10 cellular contexts compared by ENCODE assay signal in genomic region chr12:138898-139534, GRCh38.
A peak's percentile ranks its signal among the peaks of the same experiment; 100 is the strongest.
DNase-seq lines count a peak whose midpoint lies in the region; ATAC-seq and TF ChIP-seq lines count a peak whose summit lies in the region.
"Had no signal": no experiment of that assay in that cellular context is flagged by ENCODE, and none has a peak within 500 bp of the region (broad histone marks: within the 10 kb centered on the region; RNA-seq: fewer than 3 reads in every experiment).

No MANE protein-coding gene starts in this region.

- DNase-seq in T-helper 17 cell: no peak
- DNase-seq in astrocyte of the hippocampus (ENCODE audit: low read depth, low spot score): peak; percentile 23
- DNase-seq in lower lobe of right lung: peak; percentile 67
- peak; percentile 58 for DNase-seq in stimulated activated CD8-positive, alpha-beta memory T cell treated with anti-CD3 and anti-CD28 coated beads, Interleukin-4, amount 100 ng/mL, for 48 hours
- no peak for DNase-seq in substantia nigra (lab: John Stamatoyannopoulos, UW)
- DNase-seq in NCI-H345 treated with DMSO at 0.1 percent for 48 hours (lab: John Stamatoyannopoulos, UW; ENCODE audit: unreplicated experiment): no peak
- DNase-seq: activated B cell treated with CpG ODN at 0.5 μM for 24 hours, NCI-H2029 treated with DMSO at 0.1 percent for 48 hours had no signal

- H3K27me3 ChIP-seq in lower lobe of right lung (ENCODE audit: low read depth): peaks cover 23% of the 10 kb centered on the region

- H3K4me1 Mint-ChIP-seq in T-helper 17 cell: no peaks in the 10 kb centered on the region
- H3K4me1 Mint-ChIP-seq: activated B cell treated with CpG ODN at 0.5 μM for 24 hours had no signal

- peak overlapping the region; percentile 56 for H3K4me3 Mint-ChIP-seq in T-helper 17 cell
- H3K4me3 Mint-ChIP-seq: activated B cell treated with CpG ODN at 0.5 μM for 24 hours had no signal

- no peaks in the 10 kb centered on the region for H3K4me1 ChIP-seq in lower lobe of right lung

- ATAC-seq in T-helper 17 cell: no peak
- ATAC-seq in lower lobe of right lung: peak; percentile 39 to 59
- ATAC-seq in HG03045 (IDR thresholded peaks at IDR 0.05; ENCODE audit: unreplicated experiment): no peak
- no peak for ATAC-seq in HG02973 (IDR thresholded peaks at IDR 0.05; ENCODE audit: unreplicated experiment)

- peak overlapping the region; percentile 44 for H3K4me3 ChIP-seq in lower lobe of right lung

- no peak for TF ChIP-seq CTCF in lower lobe of right lung (IDR thresholded peaks at IDR 0.05)

- intact Hi-C loops in lower lobe of right lung (cut with DNase I): no loop called here

- H3K27ac ChIP-seq in lower lobe of right lung (peak overlapping the region; percentile 58), substantia nigra (ENCODE audit: low read depth, low read length, poor library complexity, severe bottlenecking) (no peak overlapping the region)

- no peaks in the 10 kb centered on the region for H3K36me3 ChIP-seq in lower lobe of right lung

- H3K27me3 Mint-ChIP-seq in T-helper 17 cell: peaks cover 60% of the 10 kb centered on the region

- H3K36me3 Mint-ChIP-seq in T-helper 17 cell (ENCODE audit: low read depth): no peaks in the 10 kb centered on the region

- H3K27ac Mint-ChIP-seq in T-helper 17 cell: no peak overlapping the region
- H3K27ac Mint-ChIP-seq: activated B cell treated with CpG ODN at 0.5 μM for 24 hours had no signal

- H3K9me3 ChIP-seq in T-helper 17 cell (ENCODE audit: control insufficient read depth, low read length, poor library complexity, severe bottlenecking) (no peaks in the 10 kb centered on the region), lower lobe of right lung (no peaks in the 10 kb centered on the region)

Comparison
In these comparisons a context has a peak if more than half of its experiments do, and no peak if none do; other contexts are left out.
1. ATAC-seq: peak in lower lobe of right lung (2 of 2); none in T-helper 17 cell (single experiment), HG03045 (single experiment) and HG02973 (single experiment).
2. DNase-seq: peak in astrocyte of the hippocampus (single experiment), lower lobe of right lung (single experiment) and stimulated activated CD8-positive, alpha-beta memory T cell treated with anti-CD3 and anti-CD28 coated beads, Interleukin-4, amount 100 ng/mL, for 48 hours (single experiment); none in T-helper 17 cell (0 of 3), substantia nigra (0 of 49) and NCI-H345 treated with DMSO at 0.1 percent for 48 hours (single experiment).